In genomic region chr11:12556788-12557384, GRCh38 we compare ENCODE assay signal across 8 cellular contexts.
DNase-seq lines count a peak whose midpoint lies in the region; ATAC-seq and TF ChIP-seq lines count a peak whose summit lies in the region.

No MANE protein-coding gene starts in this region.

- H2AFZ ChIP-seq in hepatocyte, result no peak overlapping the region

- in situ Hi-C loops in astrocyte of the spinal cord (cut with HindIII; ENCODE audit: low sequenced_read_pairs), result no loop called here

- H4K20me1 ChIP-seq in hepatocyte (ENCODE audit: insufficient read depth, poor library complexity, severe bottlenecking), result no peaks in the 10 kb centered on the region

- H3K4me1 ChIP-seq in hepatocyte (ENCODE audit: insufficient read depth) (peaks cover 6% of the 10 kb centered on the region), sigmoid colon (peaks cover 0 to 38% (median 28%) of the 10 kb centered on the region in 4 donors)

- H3K9me3 Mint-ChIP-seq in glutamatergic neuron (ENCODE audit: unreplicated experiment), result peaks cover 2% of the 10 kb centered on the region

- intact Hi-C loops in sigmoid colon (cut with DNase I), result no loop called here

- DNase-seq in H7, result peak; percentile 61
- DNase-seq in astrocyte of the spinal cord (ENCODE audit: low read depth, low spot score), result peak; percentile 90
- peak; percentile 73 for DNase-seq in hepatocyte (ENCODE audit: low spot score)
- DNase-seq in sigmoid colon, result peak; percentile 89
- no peak for DNase-seq in NCI-H2107 (lab: John Stamatoyannopoulos, UW)
- no peak for DNase-seq in glutamatergic neuron
- no peak for DNase-seq in activated CD8-positive, alpha-beta memory T cell treated with anti-CD3 and anti-CD28 coated beads, Interleukin-2, amount 50 U/mL, for 4 hours

- H3K27ac ChIP-seq in hepatocyte (peak overlapping the region; percentile 59), sigmoid colon (peak overlapping the region; percentile 66 to 79 (median 76))

- H3K36me3 ChIP-seq in H7 (replicated peaks; ENCODE audit: control insufficient read depth, insufficient read depth, low read length), result no peaks in the 10 kb centered on the region
- no peaks in the 10 kb centered on the region for H3K36me3 ChIP-seq in hepatocyte (replicated peaks; ENCODE audit: insufficient read depth, low read depth)
- H3K36me3 ChIP-seq in sigmoid colon, result no peaks in the 10 kb centered on the region

- H3K9me3 ChIP-seq in hepatocyte (ENCODE audit: low read depth), result peaks cover 5% of the 10 kb centered on the region
- no peaks in the 10 kb centered on the region for H3K9me3 ChIP-seq in sigmoid colon

- H3K4me3 ChIP-seq in H7 (ENCODE audit: insufficient read depth, low read depth, low read length) (no peak overlapping the region), astrocyte of the spinal cord (ENCODE audit: low read depth, low read length) (no peak overlapping the region), hepatocyte (no peak overlapping the region), sigmoid colon (no peak overlapping the region)

- TF ChIP-seq POLR2A in sigmoid colon (IDR thresholded peaks at IDR 0.05), result no peak

- no peaks in the 10 kb centered on the region for H3K79me2 ChIP-seq in hepatocyte

- 47% methylated on average over 6 of the region's 6 CpGs for WGBS in hepatocyte (ENCODE audit: low lambda C conversion rate, missing lambda C conversion rate)
- WGBS in sigmoid colon, 2 donors, result 52 to 62% methylated on average over 6 of the region's 6 CpGs

- H3K27me3 ChIP-seq in H7 (ENCODE audit: control insufficient read depth, insufficient read depth, low read length) (no peaks in the 10 kb centered on the region), hepatocyte (no peaks in the 10 kb centered on the region), sigmoid colon (no peaks in the 10 kb centered on the region)

- H3K36me3 Mint-ChIP-seq in glutamatergic neuron (ENCODE audit: unreplicated experiment), result peaks cover 6% of the 10 kb centered on the region

- H3K27ac Mint-ChIP-seq in glutamatergic neuron (ENCODE audit: unreplicated experiment), result no peak overlapping the region

- no peak for TF ChIP-seq CTCF in astrocyte of the spinal cord (IDR thresholded peaks at IDR 0.05; ENCODE audit: low read depth, low read length)
- TF ChIP-seq CTCF in hepatocyte (IDR thresholded peaks at IDR 0.05; ENCODE audit: poor library complexity), result no peak
- TF ChIP-seq CTCF in sigmoid colon (IDR thresholded peaks at IDR 0.05), result no peak
- no peak for TF ChIP-seq CTCF in glutamatergic neuron (IDR thresholded peaks at IDR 0.05; ENCODE audit: partially characterized antibody, unreplicated experiment)

- H3K27me3 Mint-ChIP-seq in glutamatergic neuron (ENCODE audit: unreplicated experiment), result no peaks in the 10 kb centered on the region

- H3K4me2 ChIP-seq in hepatocyte, result no peak overlapping the region

- no peaks in the 10 kb centered on the region for H3K9me2 ChIP-seq in hepatocyte (replicated peaks; ENCODE audit: insufficient read depth)

- H3K4me1 Mint-ChIP-seq in glutamatergic neuron (ENCODE audit: low read depth, unreplicated experiment), result peaks cover 12% of the 10 kb centered on the region

- no peak for TF ChIP-seq EP300 in sigmoid colon (IDR thresholded peaks at IDR 0.05)

- no peak for ATAC-seq in GM19452 (IDR thresholded peaks at IDR 0.05; ENCODE audit: unreplicated experiment)

- H3K4me3 Mint-ChIP-seq in glutamatergic neuron (ENCODE audit: unreplicated experiment), result no peak overlapping the region

Comparison
In these comparisons a context has a peak if more than half of its experiments do, and no peak if none do; other contexts are left out.
1. DNase-seq: peak in H7 (single experiment), astrocyte of the spinal cord (single experiment), hepatocyte (single experiment) and sigmoid colon (single experiment); none in NCI-H2107 (single experiment), glutamatergic neuron (single experiment) and activated CD8-positive, alpha-beta memory T cell treated with anti-CD3 and anti-CD28 coated beads, Interleukin-2, amount 50 U/mL, for 4 hours (single experiment).